Comparison of ENCODE assay signal across 29 cellular contexts in the genomic region with DNA sequence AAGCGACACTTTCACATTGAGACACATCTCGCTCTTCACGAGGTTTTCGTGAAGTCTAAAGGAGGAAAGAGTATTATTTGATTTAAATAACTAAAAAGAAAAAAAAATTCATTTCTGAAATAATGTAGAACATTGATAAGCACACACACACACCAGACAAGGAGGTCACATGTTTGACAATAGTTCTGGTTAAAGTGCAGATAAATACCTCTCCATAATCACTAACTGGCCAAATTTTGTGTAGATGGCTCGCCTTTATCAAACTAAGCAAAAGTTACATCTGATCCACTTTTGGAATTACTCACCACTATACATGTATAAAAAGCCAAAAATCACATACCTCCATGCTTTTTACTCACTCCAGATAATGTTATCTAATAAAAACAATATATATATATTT.
"Had no signal": no experiment of that assay in that cellular context is flagged by ENCODE, and none has a peak within 500 bp of the region (broad histone marks: within the 10 kb centered on the region; RNA-seq: fewer than 3 reads in every experiment).

No MANE protein-coding gene starts in this region.

- H3K27ac ChIP-seq: adrenal gland, ascending aorta, breast epithelium, cardiac muscle cell, colonic mucosa had no signal

- H3K4me1 ChIP-seq: adrenal gland, ascending aorta, breast epithelium, colonic mucosa had no signal

- ATAC-seq: activated CD4-positive, alpha-beta T cell treated with anti-CD3 and anti-CD28 coated beads for 36 hours; activated CD8-positive, alpha-beta memory T cell treated with anti-CD3 and anti-CD28 coated beads, Interleukin-2, amount 10 ng/mL, durations not matched to agents 7 days and 5 days; activated CD8-positive, alpha-beta T cell treated with anti-CD3 and anti-CD28 coated beads, Interleukin-2, amount 10 ng/mL, durations not matched to agents 7 days and 5 days; activated naive CD8-positive, alpha-beta T cell treated with anti-CD3 and anti-CD28 coated beads, Interleukin-2, amount 50 U/mL, for 24 hours; esophagus mucosa; T-helper 17 cell had no signal

- H3K4me3 ChIP-seq: adrenal gland, ascending aorta, breast epithelium, cardiac muscle cell, colonic mucosa had no signal

- H3K9me3 ChIP-seq: ascending aorta, breast epithelium, colonic mucosa had no signal

- H3K27me3 ChIP-seq: adrenal gland, ascending aorta, breast epithelium, cardiac muscle cell, colonic mucosa had no signal

- DNase-seq: activated CD4-positive, alpha-beta memory T cell treated with anti-CD3 and anti-CD28 coated beads for 36 hours; activated CD4-positive, alpha-beta T cell treated with anti-CD3 and anti-CD28 coated beads for 36 hours; activated CD4-positive, alpha-beta T cell treated with anti-CD3 and anti-CD28 coated beads, Interleukin-2, amount 10 ng/mL, durations not matched to agents 24 days and 14 days; activated CD4-positive, CD25-positive, alpha-beta regulatory T cell; activated CD4-positive, CD25-positive, alpha-beta regulatory T cell treated with anti-CD3 and anti-CD28 coated beads, Interleukin-2, amount 50 U/mL, for 72 hours; activated CD8-positive, alpha-beta memory T cell treated with anti-CD3 and anti-CD28 coated beads, Interleukin-2, amount 10 ng/mL, durations not matched to agents 7 days and 5 days; activated CD8-positive, alpha-beta memory T cell treated with anti-CD3 and anti-CD28 coated beads, Interleukin-2, amount 50 U/mL, for 4 hours; activated CD8-positive, alpha-beta T cell treated with anti-CD3 and anti-CD28 coated beads, Interleukin-2, amount 10 ng/mL, durations not matched to agents 7 days and 5 days; activated gamma-delta T cell; activated naive CD4-positive, alpha-beta T cell; activated naive CD8-positive, alpha-beta T cell treated with anti-CD3 and anti-CD28 coated beads for 36 hours; activated naive CD8-positive, alpha-beta T cell treated with anti-CD3 and anti-CD28 coated beads, Interleukin-2, amount 50 U/mL, for 24 hours; activated T-cell treated with anti-CD3 and anti-CD28 coated beads, Interleukin-2, amount 50 U/mL, for 1 hour; activated T-cell treated with anti-CD3 and anti-CD28 coated beads, Interleukin-2, amount 50 U/mL, for 48 hours; adrenal gland; amygdala; central memory CD4-positive, alpha-beta T cell; cerebellar nuclear complex; colonic mucosa; effector CD8-positive, alpha-beta T cell; endodermal cell; foreskin fibroblast; T-helper 1 cell; T-helper 17 cell; T1000 had no signal

- H3K36me3 ChIP-seq: adrenal gland, breast epithelium had no signal
